In genomic region chr2:188785515-188785914, GRCh38 we compare ENCODE assay signal across 14 cellular contexts.
DNase-seq lines count a peak whose midpoint lies in the region; ATAC-seq, FAIRE-seq and TF ChIP-seq lines count a peak whose summit lies in the region.
"Had no signal": no experiment of that assay in that cellular context is flagged by ENCODE, and none has a peak within 500 bp of the region (broad histone marks: within the 10 kb centered on the region; RNA-seq: fewer than 3 reads in every experiment).

No MANE protein-coding gene starts in this region.

- peaks cover 22% of the 10 kb centered on the region for H3K4me1 Mint-ChIP-seq in nephron progenitor cell
- H3K4me1 Mint-ChIP-seq: activated CD4-positive, alpha-beta memory T cell treated with anti-CD3 and anti-CD28 coated beads, Interleukin-2, amount 10 ng/mL, durations not matched to agents 7 days and 5 days had no signal

- TF ChIP-seq EP300 in esophagus muscularis mucosa (IDR thresholded peaks at IDR 0.05) (no peak), stomach (IDR thresholded peaks at IDR 0.05) (no peak)

- TF ChIP-seq CTCF in esophagus muscularis mucosa (IDR thresholded peaks at IDR 0.05) (no peak), stomach (IDR thresholded peaks at IDR 0.05) (no peak), nephron progenitor cell (IDR thresholded peaks at IDR 0.05) (no peak)

- peak overlapping the region; percentile 58; the same call in 1 of the 2 replicates for H2AFZ ChIP-seq in GM23248

- H3K4me3 ChIP-seq in GM23248 (no peak overlapping the region), esophagus muscularis mucosa (no peak overlapping the region), mesodermal cell (ENCODE audit: extremely low read depth, insufficient read depth, low read length, poor library complexity, severe bottlenecking) (no peak overlapping the region), stomach (no peak overlapping the region)
- H3K4me3 ChIP-seq: BLaER1 had no signal

- H3K9me3 ChIP-seq in GM23248 (ENCODE audit: low read depth) = no peaks in the 10 kb centered on the region
- no peaks in the 10 kb centered on the region for H3K9me3 ChIP-seq in esophagus muscularis mucosa
- no peaks in the 10 kb centered on the region for H3K9me3 ChIP-seq in mesodermal cell (ENCODE audit: control insufficient read depth, low read length)
- no peaks in the 10 kb centered on the region for H3K9me3 ChIP-seq in stomach
- H3K9me3 ChIP-seq: BLaER1 had no signal

- H3K9me2 ChIP-seq in GM23248 (ENCODE audit: insufficient read depth) = no peaks in the 10 kb centered on the region

- no peak overlapping the region for H3K27ac Mint-ChIP-seq in nephron progenitor cell
- H3K27ac Mint-ChIP-seq: activated CD4-positive, alpha-beta memory T cell treated with anti-CD3 and anti-CD28 coated beads, Interleukin-2, amount 10 ng/mL, durations not matched to agents 7 days and 5 days; progenitor cell of endocrine pancreas had no signal

- no peaks in the 10 kb centered on the region for H4K20me1 ChIP-seq in GM23248 (ENCODE audit: insufficient read depth)
- H4K20me1 ChIP-seq: BLaER1 had no signal

- H3K27me3 ChIP-seq in GM23248 (replicated peaks; ENCODE audit: insufficient read depth) = no peaks in the 10 kb centered on the region
- no peaks in the 10 kb centered on the region for H3K27me3 ChIP-seq in esophagus muscularis mucosa
- no peaks in the 10 kb centered on the region for H3K27me3 ChIP-seq in stomach
- H3K27me3 ChIP-seq: BLaER1 had no signal

- H3K36me3 Mint-ChIP-seq in nephron progenitor cell (ENCODE audit: low read depth) = no peaks in the 10 kb centered on the region

- H3K9ac ChIP-seq in GM23248 = peak overlapping the region; percentile 78
- H3K9ac ChIP-seq: BLaER1, KMS-11 had no signal

- no peaks in the 10 kb centered on the region for H3K9me3 Mint-ChIP-seq in nephron progenitor cell
- H3K9me3 Mint-ChIP-seq: activated CD4-positive, alpha-beta memory T cell treated with anti-CD3 and anti-CD28 coated beads, Interleukin-2, amount 10 ng/mL, durations not matched to agents 7 days and 5 days had no signal

- 8 to 9% methylated on average over 6 of the region's 6 CpGs for WGBS in GM23248 (ENCODE audit: low coverage in 1 of 2, low lambda C conversion rate in 2 of 2, missing lambda C conversion rate in 2 of 2), 2 experiments
- WGBS in esophagus muscularis mucosa = 67% methylated on average over 6 of the region's 6 CpGs
- WGBS in mesodermal cell (ENCODE audit: insufficient coverage in 2 of 2), 2 experiments = 92 to 100% methylated on average over 2 to 6 of the region's 6 CpGs
- 79 to 89% (median 86%) methylated on average over 6 of the region's 6 CpGs for WGBS in stomach, 5 donors

- H3K36me3 ChIP-seq in GM23248 (ENCODE audit: low read depth) (no peaks in the 10 kb centered on the region), esophagus muscularis mucosa (no peaks in the 10 kb centered on the region), mesodermal cell (ENCODE audit: control insufficient read depth, insufficient read depth, low read length) (no peaks in the 10 kb centered on the region), stomach (no peaks in the 10 kb centered on the region)
- H3K36me3 ChIP-seq: BLaER1 had no signal

- TF ChIP-seq POLR2A in esophagus muscularis mucosa (IDR thresholded peaks at IDR 0.05; ENCODE audit: low read depth) (no peak), stomach (IDR thresholded peaks at IDR 0.05) (no peak)

- peak overlapping the region; percentile 96 for H3K27ac ChIP-seq in GM23248
- peak overlapping the region; percentile 67 to 87 (median 76) for H3K27ac ChIP-seq in esophagus muscularis mucosa (replicated peaks in 1 of 4)
- H3K27ac ChIP-seq in mesodermal cell (ENCODE audit: low read depth, low read length, severe bottlenecking) = peak overlapping the region; percentile 96
- H3K27ac ChIP-seq in stomach = peak overlapping the region in 4 of 5 donors; percentile 66 to 84 (median 78)
- H3K27ac ChIP-seq: BLaER1, KMS-11 had no signal

- DNase-seq in GM23248 (peak; percentile 75), esophagus muscularis mucosa (ENCODE audit: extremely low spot score) (no peak), stomach (no peak), nephron progenitor cell (no peak), AML-193 (lab: John Stamatoyannopoulos, UW) (no peak), HTR-8/SVneo (ENCODE audit: insufficient read length, low spot score) (no peak)
- DNase-seq: activated CD4-positive, alpha-beta memory T cell treated with anti-CD3 and anti-CD28 coated beads, Interleukin-2, amount 10 ng/mL, durations not matched to agents 7 days and 5 days; foreskin melanocyte; NCI-H1436 treated with DMSO at 0.1 percent for 48 hours had no signal

- ATAC-seq in HG02642 (IDR thresholded peaks at IDR 0.05; ENCODE audit: poor library complexity, unreplicated experiment) = no peak

- intact Hi-C loops in esophagus muscularis mucosa (cut with DNase I) = loop anchor here (10.0 kb wide), 1 partner anchor 261 kb away; no protein-coding TSS in a partner anchor
- intact Hi-C loops in stomach (cut with DNase I; ENCODE audit: low total_unique reads) = no loop called here

- H3K4me3 Mint-ChIP-seq in nephron progenitor cell = no peak overlapping the region
- H3K4me3 Mint-ChIP-seq: activated CD4-positive, alpha-beta memory T cell treated with anti-CD3 and anti-CD28 coated beads, Interleukin-2, amount 10 ng/mL, durations not matched to agents 7 days and 5 days had no signal

- in situ Hi-C loops in GM23248 (cut with MboI) = no loop called here

- H3K4me1 ChIP-seq in GM23248 (ENCODE audit: insufficient read depth) = peaks cover 68% of the 10 kb centered on the region
- H3K4me1 ChIP-seq in esophagus muscularis mucosa = peaks cover 17 to 35% (median 33%) of the 10 kb centered on the region in 4 donors
- H3K4me1 ChIP-seq in mesodermal cell (ENCODE audit: control insufficient read depth, insufficient read depth, low read length, poor library complexity, severe bottlenecking) = peaks cover 17% of the 10 kb centered on the region
- H3K4me1 ChIP-seq in stomach = peaks cover 0 to 26% (median 9%) of the 10 kb centered on the region in 4 donors
- H3K4me1 ChIP-seq: BLaER1 had no signal

- FAIRE-seq in HTR-8/SVneo (lab: Jason Lieb, UNC) = no peak

- peaks cover 57% of the 10 kb centered on the region for H3F3A ChIP-seq in GM23248 (ENCODE audit: insufficient read depth)

- H3K4me2 ChIP-seq in GM23248 (ENCODE audit: unreplicated experiment) = peak overlapping the region; percentile 81
- H3K4me2 ChIP-seq: BLaER1, KMS-11 had no signal

- H3K79me2 ChIP-seq in GM23248 (ENCODE audit: insufficient read depth) = no peaks in the 10 kb centered on the region

- H3K27me3 Mint-ChIP-seq in nephron progenitor cell (ENCODE audit: low read depth, poor library complexity) = peaks cover 5% of the 10 kb centered on the region
- H3K27me3 Mint-ChIP-seq: activated CD4-positive, alpha-beta memory T cell treated with anti-CD3 and anti-CD28 coated beads, Interleukin-2, amount 10 ng/mL, durations not matched to agents 7 days and 5 days; progenitor cell of endocrine pancreas had no signal
